In the genomic region with DNA sequence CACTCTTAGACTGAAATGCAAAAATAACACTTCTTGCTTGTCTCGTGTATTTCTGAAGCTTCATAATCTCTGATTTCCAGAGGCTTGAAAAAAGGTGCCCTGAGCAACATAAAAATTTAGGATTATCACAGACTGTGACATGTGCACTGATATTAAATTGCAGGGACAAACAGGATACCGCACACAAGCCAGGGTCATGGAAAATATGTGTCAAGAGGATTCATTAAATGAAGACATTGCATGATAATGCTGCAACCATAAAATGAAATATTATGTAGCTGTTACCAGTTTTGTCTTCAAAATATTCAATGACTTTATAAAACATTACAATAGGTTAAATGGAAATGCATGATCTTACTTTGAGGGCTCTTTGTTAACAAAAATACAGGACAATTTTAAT, we compare ENCODE assay signal across 7 cellular contexts.
"Had no signal": no experiment of that assay in that cellular context is flagged by ENCODE, and none has a peak within 500 bp of the region (broad histone marks: within the 10 kb centered on the region; RNA-seq: fewer than 3 reads in every experiment).

No MANE protein-coding gene starts in this region.

- H3K9me3 ChIP-seq: HAP-1 had no signal

- ATAC-seq: GM23338, HCT116, K562 had no signal

- DNase-seq: HFFc6, IMR-90, KG1 had no signal

- H3K36me3 ChIP-seq: HAP-1 had no signal

- H3K4me3 ChIP-seq: GM23338, HAP-1, K562 had no signal

- H3K4me1 ChIP-seq: HAP-1 had no signal
